Comparison of ENCODE assay signal across 10 cellular contexts in the genomic region with DNA sequence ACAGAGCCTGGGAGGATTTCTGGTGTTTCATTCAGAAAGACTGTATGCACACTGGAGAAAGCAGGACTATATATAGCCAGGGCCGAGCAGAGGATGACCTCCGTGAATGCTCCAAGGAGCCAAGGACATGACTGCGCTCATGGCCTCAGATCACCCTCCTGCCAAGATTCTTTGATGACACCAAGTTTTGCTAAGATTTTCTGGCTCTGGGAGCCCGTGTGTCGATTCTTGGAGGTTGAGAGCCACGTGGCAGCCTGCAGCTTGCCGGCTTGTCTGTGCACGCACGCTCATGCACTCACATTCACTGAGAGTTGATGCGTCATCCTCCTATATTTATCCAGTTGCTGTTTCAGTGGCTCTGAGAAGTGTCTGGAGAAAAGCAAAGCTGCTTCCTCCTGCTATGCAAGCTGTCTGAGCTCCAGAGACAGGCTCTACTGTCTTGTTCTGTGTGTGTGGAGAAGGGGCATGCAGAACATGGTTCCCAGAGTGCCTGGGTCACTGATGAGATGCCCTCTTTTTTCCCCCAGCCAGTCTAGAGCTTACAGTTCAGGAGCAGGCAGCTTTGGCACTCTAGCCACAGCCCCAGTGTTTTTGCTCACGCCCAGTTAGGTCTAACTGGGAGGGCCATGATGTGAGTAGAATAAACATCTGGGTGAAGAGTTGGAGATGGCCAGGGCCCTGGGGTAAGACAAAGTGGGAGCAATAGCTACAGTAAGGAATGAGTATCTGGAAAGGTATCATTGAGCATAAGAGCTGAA.
DNase-seq lines count a peak whose midpoint lies in the region; ATAC-seq and TF ChIP-seq lines count a peak whose summit lies in the region.
"Had no signal": no experiment of that assay in that cellular context is flagged by ENCODE, and none has a peak within 500 bp of the region (broad histone marks: within the 10 kb centered on the region; RNA-seq: fewer than 3 reads in every experiment).

No MANE protein-coding gene starts in this region.

- H3K27ac Mint-ChIP-seq in progenitor cell of endocrine pancreas: no peak overlapping the region
- H3K27ac Mint-ChIP-seq: dendritic cell treated with granulocyte-macrophage colony-stimulating factor and Interleukin-4, amounts not matched to agents 40 ng/mL and 50 ng/mL, for 4 days had no signal

- no peaks in the 10 kb centered on the region for H3K36me3 Mint-ChIP-seq in progenitor cell of endocrine pancreas (ENCODE audit: insufficient read depth)

- intact Hi-C loops in body of pancreas (cut with DNase I) (no loop called here), left lung (cut with DNase I) (no loop called here), vagina (cut with DNase I) (no loop called here)

- H3K9me3 ChIP-seq in body of pancreas (no peaks in the 10 kb centered on the region), left lung (no peaks in the 10 kb centered on the region), vagina (no peaks in the 10 kb centered on the region)

- H3K27me3 ChIP-seq in body of pancreas: no peaks in the 10 kb centered on the region
- no peaks in the 10 kb centered on the region for H3K27me3 ChIP-seq in left lung
- H3K27me3 ChIP-seq in vagina: no peaks in the 10 kb centered on the region

- 67 to 71% methylated on average over 11 of the region's 11 CpGs for WGBS in body of pancreas, 2 donors

- peaks cover 12% of the 10 kb centered on the region for H3K4me1 Mint-ChIP-seq in progenitor cell of endocrine pancreas (ENCODE audit: low read depth)

- H3K36me3 ChIP-seq in body of pancreas (replicated peaks in 1 of 2; ENCODE audit: insufficient read depth in 1 of 2, low read depth in 2 of 2) (no peaks in the 10 kb centered on the region), left lung (no peaks in the 10 kb centered on the region), vagina (no peaks in the 10 kb centered on the region)

- no peak overlapping the region for H3K4me3 Mint-ChIP-seq in progenitor cell of endocrine pancreas (ENCODE audit: low read depth)
- H3K4me3 Mint-ChIP-seq: dendritic cell treated with granulocyte-macrophage colony-stimulating factor and Interleukin-4, amounts not matched to agents 40 ng/mL and 50 ng/mL, for 4 days had no signal

- TF ChIP-seq POLR2A in body of pancreas (IDR thresholded peaks at IDR 0.05) (no peak), vagina (IDR thresholded peaks at IDR 0.05) (no peak)

- H3K4me1 ChIP-seq in body of pancreas: peaks cover 7% of the 10 kb centered on the region
- no peaks in the 10 kb centered on the region for H3K4me1 ChIP-seq in left lung
- peaks cover 9% of the 10 kb centered on the region for H3K4me1 ChIP-seq in vagina

- H3K9me3 Mint-ChIP-seq in progenitor cell of endocrine pancreas (ENCODE audit: low read depth): no peaks in the 10 kb centered on the region
- H3K9me3 Mint-ChIP-seq: dendritic cell treated with granulocyte-macrophage colony-stimulating factor and Interleukin-4, amounts not matched to agents 40 ng/mL and 50 ng/mL, for 4 days had no signal

- H3K27me3 Mint-ChIP-seq in progenitor cell of endocrine pancreas: peaks cover 10% of the 10 kb centered on the region

- H3K27ac ChIP-seq in body of pancreas: no peak overlapping the region
- no peak overlapping the region for H3K27ac ChIP-seq in left lung
- H3K27ac ChIP-seq in vagina: peak overlapping the region; percentile 50

- TF ChIP-seq CTCF in body of pancreas (IDR thresholded peaks at IDR 0.05): no peak
- TF ChIP-seq CTCF in left lung (IDR thresholded peaks at IDR 0.05): no peak
- no peak for TF ChIP-seq CTCF in vagina (IDR thresholded peaks at IDR 0.05)
- TF ChIP-seq CTCF in progenitor cell of endocrine pancreas (IDR thresholded peaks at IDR 0.05; ENCODE audit: unreplicated experiment): no peak

- no peak overlapping the region for H3K4me3 ChIP-seq in body of pancreas
- H3K4me3 ChIP-seq in left lung: no peak overlapping the region
- no peak overlapping the region for H3K4me3 ChIP-seq in vagina

- ATAC-seq in body of pancreas: peak; percentile 68
- ATAC-seq in left lung: peak; percentile 37

- DNase-seq in NCI-H2227 (lab: John Stamatoyannopoulos, UW; ENCODE audit: unreplicated experiment): peak; percentile 40
- DNase-seq in NCI-H2227 treated with DMSO at 0.1 percent for 48 hours (lab: John Stamatoyannopoulos, UW): no peak
- peak in 3 of 4 donors; percentile 16 to 46 (median 32) for DNase-seq in body of pancreas
- peak in 1 of 2 donors; percentile 42 for DNase-seq in left lung
- peak in 1 of 2 donors; percentile 70 for DNase-seq in vagina (ENCODE audit: extremely low spot score in 2 of 2)
- DNase-seq in progenitor cell of endocrine pancreas (ENCODE audit: low spot score, unreplicated experiment): no peak
- no peak for DNase-seq in NCI-H774 (lab: John Stamatoyannopoulos, UW)
- no peak for DNase-seq in NCI-H146 (lab: John Stamatoyannopoulos, UW)
- DNase-seq: stimulated activated CD4-positive, alpha-beta T cell treated with anti-CD3 and anti-CD28 coated beads, Interleukin-12 subunit alpha, Interleukin-12 subunit beta, amount 100 ng/mL, for 4 hours had no signal

Comparison
In these comparisons a context has a peak if more than half of its experiments do, and no peak if none do; other contexts are left out.
1. DNase-seq: peak in NCI-H2227 (single experiment) and body of pancreas (3 of 4); none in NCI-H2227 treated with DMSO at 0.1 percent for 48 hours (single experiment), progenitor cell of endocrine pancreas (single experiment), NCI-H774 (single experiment) and NCI-H146 (single experiment).